Comparison of ENCODE assay signal across 34 cellular contexts in the genomic region with DNA sequence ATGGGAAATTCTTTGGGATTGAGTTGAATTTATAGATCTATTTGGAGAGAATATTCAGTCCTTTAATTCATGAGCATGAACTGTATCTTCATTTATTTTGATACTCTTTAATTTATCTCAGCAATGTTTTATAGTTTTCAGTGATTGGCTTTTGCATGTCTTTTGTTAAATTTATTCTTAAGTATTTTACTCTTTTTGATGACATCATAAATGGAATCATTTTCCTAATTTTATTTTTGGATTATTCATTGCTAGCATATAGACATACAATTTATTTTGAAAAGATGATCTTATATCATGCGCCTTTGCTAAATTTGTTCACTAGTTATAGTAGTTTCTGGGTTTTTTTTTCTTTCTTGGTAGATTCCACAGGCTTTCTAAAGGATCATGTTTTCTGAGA.
"Had no signal": no experiment of that assay in that cellular context is flagged by ENCODE, and none has a peak within 500 bp of the region (broad histone marks: within the 10 kb centered on the region; RNA-seq: fewer than 3 reads in every experiment).

No MANE protein-coding gene starts in this region.

- FAIRE-seq: astrocyte had no signal

- H3K36me3 ChIP-seq: adrenal gland, brain microvascular endothelial cell, breast epithelium, WERI-Rb-1 had no signal

- H3K9me3 ChIP-seq: adrenal gland, body of pancreas had no signal

- DNase-seq: activated CD4-positive, alpha-beta memory T cell treated with anti-CD3 and anti-CD28 coated beads, Interleukin-2, amount 10 ng/mL, durations not matched to agents 7 days and 5 days; activated CD4-positive, alpha-beta T cell treated with anti-CD3 and anti-CD28 coated beads for 1 hour; activated CD4-positive, alpha-beta T cell treated with anti-CD3 and anti-CD28 coated beads for 36 hours; activated CD4-positive, alpha-beta T cell treated with anti-CD3 and anti-CD28 coated beads for 48 hours; activated CD4-positive, alpha-beta T cell treated with anti-CD3 and anti-CD28 coated beads, Interleukin-2, amount 10 ng/mL, durations not matched to agents 7 days and 5 days; activated CD4-positive, alpha-beta T cell treated with anti-CD3 and anti-CD28 coated beads, Interleukin-2, amount 50 U/mL, for 48 hours; activated CD4-positive, CD25-positive, alpha-beta regulatory T cell; activated CD8-positive, alpha-beta memory T cell treated with anti-CD3 and anti-CD28 coated beads for 24 hours; activated CD8-positive, alpha-beta memory T cell treated with anti-CD3 and anti-CD28 coated beads, Interleukin-2, amount 10 ng/mL, durations not matched to agents 7 days and 5 days; activated CD8-positive, alpha-beta memory T cell treated with anti-CD3 and anti-CD28 coated beads, Interleukin-2, amount 50 U/mL, for 48 hours; activated CD8-positive, alpha-beta T cell treated with anti-CD3 and anti-CD28 coated beads, Interleukin-2, amount 10 ng/mL, durations not matched to agents 7 days and 5 days; activated effector memory CD4-positive, alpha-beta T cell treated with Interleukin-2 at 50 U/mL for 16 hours; activated gamma-delta T cell treated with Interleukin-2 at 50 U/mL for 16 hours; activated naive CD4-positive, alpha-beta T cell; activated naive CD4-positive, alpha-beta T cell treated with anti-CD3 and anti-CD28 coated beads for 36 hours; activated naive CD4-positive, alpha-beta T cell treated with anti-CD3 and anti-CD28 coated beads, Interleukin-2, amount 50 U/mL, for 16 hours; activated naive CD8-positive, alpha-beta T cell treated with anti-CD3 and anti-CD28 coated beads for 36 hours; activated T-cell treated with anti-CD3 and anti-CD28 coated beads, Interleukin-2, amount 50 U/mL, for 24 hours; activated T-cell treated with anti-CD3 and anti-CD28 coated beads, Interleukin-2, amount 50 U/mL, for 48 hours; adrenal gland; amniotic stem cell; aorta; body of pancreas; brain microvascular endothelial cell; central memory CD4-positive, alpha-beta T cell; T-helper 1 cell; T-helper 2 cell; T-helper 9 cell; WERI-Rb-1 had no signal

- H3K4me3 ChIP-seq: adrenal gland, body of pancreas, breast epithelium had no signal

- H3K27ac ChIP-seq: adrenal gland, body of pancreas, brain microvascular endothelial cell, breast epithelium, WERI-Rb-1 had no signal

- H3K27me3 ChIP-seq: adrenal gland, body of pancreas, brain microvascular endothelial cell, breast epithelium had no signal

- H3K4me1 ChIP-seq: adrenal gland, body of pancreas, breast epithelium had no signal

- ATAC-seq: activated CD4-positive, alpha-beta T cell treated with anti-CD3 and anti-CD28 coated beads for 36 hours; activated CD4-positive, CD25-positive, alpha-beta regulatory T cell treated with anti-CD3 and anti-CD28 coated beads, Interleukin-2, amount 50 U/mL, for 24 hours; activated CD8-positive, alpha-beta memory T cell treated with anti-CD3 and anti-CD28 coated beads, Interleukin-2, amount 10 ng/mL, durations not matched to agents 7 days and 5 days; activated CD8-positive, alpha-beta T cell treated with anti-CD3 and anti-CD28 coated beads, Interleukin-2, amount 10 ng/mL, durations not matched to agents 7 days and 5 days; activated naive CD4-positive, alpha-beta T cell treated with anti-CD3 and anti-CD28 coated beads, Interleukin-2, amount 50 U/mL, for 72 hours; body of pancreas; WTC11 had no signal
